Comparison of ENCODE assay signal across 11 cellular contexts in the genomic region with DNA sequence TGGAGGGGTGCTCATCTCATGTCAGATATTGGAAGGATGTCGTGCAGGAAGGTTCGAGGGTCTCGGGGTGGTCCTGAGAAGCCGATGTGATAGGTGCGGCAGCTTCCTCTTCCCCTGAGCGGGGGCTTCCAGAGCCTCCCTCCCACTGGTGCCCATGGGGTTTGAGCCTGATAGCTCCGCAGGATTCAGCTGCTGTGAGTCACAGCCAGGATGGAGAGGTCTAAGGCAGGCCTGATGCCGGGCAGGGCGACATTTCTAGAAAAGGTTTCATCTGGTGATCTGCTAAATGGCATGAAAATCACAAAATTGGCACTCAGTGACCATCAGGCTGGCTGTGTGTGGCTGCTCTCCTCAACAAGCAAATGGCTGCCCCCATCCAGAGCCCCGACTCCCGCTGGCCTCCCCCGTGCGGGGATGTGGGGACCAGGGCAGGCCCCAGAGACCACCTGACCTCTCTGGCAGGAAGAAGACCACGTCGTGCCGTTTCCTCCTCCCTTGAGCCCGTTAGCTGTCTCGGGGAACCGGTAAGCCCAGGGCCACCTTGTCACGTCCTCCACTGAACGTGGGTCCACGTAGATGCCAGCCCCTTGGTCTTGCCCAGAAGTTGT.
DNase-seq lines count a peak whose midpoint lies in the region; ATAC-seq and TF ChIP-seq lines count a peak whose summit lies in the region.
"Had no signal": no experiment of that assay in that cellular context is flagged by ENCODE, and none has a peak within 500 bp of the region (broad histone marks: within the 10 kb centered on the region; RNA-seq: fewer than 3 reads in every experiment).

No MANE protein-coding gene starts in this region.

- H3K27me3 ChIP-seq in left ventricle myocardium inferior (ENCODE audit: low read depth) (no peaks in the 10 kb centered on the region), ascending aorta (no peaks in the 10 kb centered on the region), lower lobe of right lung (ENCODE audit: low read depth) (no peaks in the 10 kb centered on the region), transverse colon (no peaks in the 10 kb centered on the region)
- H3K27me3 ChIP-seq: adrenal gland, pancreas had no signal

- H3K9me3 ChIP-seq in left ventricle myocardium inferior (replicated peaks) (no peaks in the 10 kb centered on the region), ascending aorta (no peaks in the 10 kb centered on the region), lower lobe of right lung (no peaks in the 10 kb centered on the region), transverse colon (no peaks in the 10 kb centered on the region)
- H3K9me3 ChIP-seq: adrenal gland, pancreas had no signal

- TF ChIP-seq EP300 in transverse colon (IDR thresholded peaks at IDR 0.05; ENCODE audit: low read depth), result no peak

- in situ Hi-C loops in transverse colon (cut with MboI; ENCODE audit: low pct_ligation_motif_present in 1 of 4, low pct_unique_long_range_greater_than_20kb in 1 of 4, low sequenced_read_pairs in 3 of 4), result no loop called here

- TF ChIP-seq CTCF in left ventricle myocardium inferior (IDR thresholded peaks at IDR 0.05; ENCODE audit: borderline replicate concordance) (no peak), ascending aorta (IDR thresholded peaks at IDR 0.05) (no peak), lower lobe of right lung (IDR thresholded peaks at IDR 0.05) (no peak), transverse colon (IDR thresholded peaks at IDR 0.05) (no peak)

- H3K4me1 ChIP-seq in left ventricle myocardium inferior (peaks cover 89% of the 10 kb centered on the region), ascending aorta (peaks cover 39 to 75% of the 10 kb centered on the region in 2 donors), lower lobe of right lung (peaks cover 93% of the 10 kb centered on the region), transverse colon (peaks cover 39 to 64% (median 53%) of the 10 kb centered on the region in 4 donors)

- intact Hi-C loops in left ventricle myocardium inferior (cut with micrococcal nuclease) (loop anchor here (10.0 kb wide), 1 partner anchor 59 kb away; no protein-coding TSS in a partner anchor), left cardiac atrium (cut with DNase I) (no loop called here), ascending aorta (cut with DNase I) (no loop called here), lower lobe of right lung (cut with DNase I) (no loop called here), transverse colon (cut with DNase I; ENCODE audit: low total_unique reads) (no loop called here)

- H3K36me3 ChIP-seq in left ventricle myocardium inferior, result no peaks in the 10 kb centered on the region
- no peaks in the 10 kb centered on the region for H3K36me3 ChIP-seq in ascending aorta
- no peaks in the 10 kb centered on the region for H3K36me3 ChIP-seq in lower lobe of right lung
- H3K36me3 ChIP-seq in transverse colon, result no peaks in the 10 kb centered on the region
- H3K36me3 ChIP-seq: adrenal gland, pancreas had no signal

- peak overlapping the region; percentile 23 for H3K27ac ChIP-seq in left ventricle myocardium inferior (replicated peaks)
- H3K27ac ChIP-seq in ascending aorta, result peak overlapping the region; percentile 66 to 78
- peak overlapping the region; percentile 31 for H3K27ac ChIP-seq in lower lobe of right lung
- peak overlapping the region; percentile 17 to 32 (median 28) for H3K27ac ChIP-seq in transverse colon
- H3K27ac ChIP-seq: pancreas had no signal

- H3K4me3 ChIP-seq in left ventricle myocardium inferior (no peak overlapping the region), ascending aorta (peak overlapping the region in 1 of 2 donors; percentile 11), lower lobe of right lung (no peak overlapping the region), transverse colon (no peak overlapping the region)
- H3K4me3 ChIP-seq: adrenal gland, pancreas had no signal

- no peak for TF ChIP-seq POLR2A in transverse colon (IDR thresholded peaks at IDR 0.05)

- DNase-seq in left ventricle myocardium inferior, result no peak
- DNase-seq in left cardiac atrium, result no peak
- no peak for DNase-seq in ascending aorta (ENCODE audit: low spot score in 2 of 2)
- DNase-seq in lower lobe of right lung, result no peak
- DNase-seq in transverse colon, result no peak
- DNase-seq in NCI-H526 treated with DMSO at 0.1 percent for 48 hours (lab: John Stamatoyannopoulos, UW), result no peak
- DNase-seq in OCI-M1 (lab: John Stamatoyannopoulos, UW), result no peak
- DNase-seq in stimulated activated CD4-positive, alpha-beta T cell treated with anti-CD3 and anti-CD28 coated beads, Interleukin-4, amount 100 ng/mL, for 1 hour, result no peak
- DNase-seq: adrenal gland, DND-41, pancreas had no signal

- ATAC-seq in left cardiac atrium, result no peak
- no peak for ATAC-seq in lower lobe of right lung
- ATAC-seq: pancreas had no signal

- WGBS in transverse colon (ENCODE audit: low coverage in 1 of 2), 2 donors, result 78% methylated on average over 11 of the region's 22 CpGs; no CpG with 5 or more reads in 1 of the 2 donors
